19 cellular contexts compared by ENCODE assay signal in genomic region chr2:1577846-1578245, GRCh38.
DNase-seq lines count a peak whose midpoint lies in the region; ATAC-seq, FAIRE-seq and TF ChIP-seq lines count a peak whose summit lies in the region.
"Had no signal": no experiment of that assay in that cellular context is flagged by ENCODE, and none has a peak within 500 bp of the region (broad histone marks: within the 10 kb centered on the region; RNA-seq: fewer than 3 reads in every experiment).

No MANE protein-coding gene starts in this region.

- FAIRE-seq in HepG2 (lab: Jason Lieb, UNC): no peak
- FAIRE-seq: G401.6, GM12892, H1 had no signal

- peaks cover 4 to 51% of the 10 kb centered on the region in 2 experiments; a peak in 4 of 5 replicates for H3K27me3 ChIP-seq in HepG2 (ENCODE audit: control insufficient read depth in 1 of 2, insufficient read depth in 2 of 2, low read length in 2 of 2)
- no peaks in the 10 kb centered on the region for H3K27me3 ChIP-seq in right lobe of liver
- H3K27me3 ChIP-seq in Panc1 (ENCODE audit: control insufficient read depth, insufficient read depth, low read length): no peaks in the 10 kb centered on the region
- H3K27me3 ChIP-seq in endodermal cell (ENCODE audit: control insufficient read depth, insufficient read depth, low read length, poor library complexity, severe bottlenecking): no peaks in the 10 kb centered on the region

- no peak for TF ChIP-seq POLR2A in HepG2 (IDR thresholded peaks at IDR 0.05; ENCODE audit: insufficient read depth in 1 of 2, low read depth in 2 of 2, low read length in 2 of 2)
- no peak for TF ChIP-seq POLR2A in right lobe of liver (IDR thresholded peaks at IDR 0.05)

- no peaks in the 10 kb centered on the region for H3K9me3 Mint-ChIP-seq in endodermal cell
- H3K9me3 Mint-ChIP-seq in activated T-helper 1 cell treated with anti-CD3 and anti-CD28 coated beads, Interleukin-12 subunit alpha, Interleukin-12 subunit beta, Interleukin-2, Interleukin-4 antibody, amounts not matched to agents 30 ng/mL and 10 ng/mL and 1 ng/mL, durations not matched to agents 14 hours and 24 hours and 36 hours: no peaks in the 10 kb centered on the region
- H3K9me3 Mint-ChIP-seq: CD8-positive, alpha-beta T cell had no signal

- no peak overlapping the region for H3K4me3 Mint-ChIP-seq in endodermal cell
- no peak overlapping the region for H3K4me3 Mint-ChIP-seq in activated T-helper 1 cell treated with anti-CD3 and anti-CD28 coated beads, Interleukin-12 subunit alpha, Interleukin-12 subunit beta, Interleukin-2, Interleukin-4 antibody, amounts not matched to agents 30 ng/mL and 10 ng/mL and 1 ng/mL, durations not matched to agents 14 hours and 24 hours and 36 hours
- H3K4me3 Mint-ChIP-seq: CD8-positive, alpha-beta T cell had no signal

- no peak overlapping the region for H3K27ac Mint-ChIP-seq in endodermal cell
- no peak overlapping the region for H3K27ac Mint-ChIP-seq in activated T-helper 1 cell treated with anti-CD3 and anti-CD28 coated beads, Interleukin-12 subunit alpha, Interleukin-12 subunit beta, Interleukin-2, Interleukin-4 antibody, amounts not matched to agents 30 ng/mL and 10 ng/mL and 1 ng/mL, durations not matched to agents 14 hours and 24 hours and 36 hours
- H3K27ac Mint-ChIP-seq: CD8-positive, alpha-beta T cell had no signal

- peaks cover 9% of the 10 kb centered on the region for H3K4me1 Mint-ChIP-seq in endodermal cell
- no peaks in the 10 kb centered on the region for H3K4me1 Mint-ChIP-seq in activated T-helper 1 cell treated with anti-CD3 and anti-CD28 coated beads, Interleukin-12 subunit alpha, Interleukin-12 subunit beta, Interleukin-2, Interleukin-4 antibody, amounts not matched to agents 30 ng/mL and 10 ng/mL and 1 ng/mL, durations not matched to agents 14 hours and 24 hours and 36 hours (ENCODE audit: low read depth)

- intact Hi-C loops in HepG2 (cut with micrococcal nuclease; ENCODE audit: unreplicated experiment): no loop called here
- intact Hi-C loops in right lobe of liver (cut with DNase I): no loop called here
- intact Hi-C loops in Panc1 (cut with micrococcal nuclease; ENCODE audit: unreplicated experiment): no loop called here
- intact Hi-C loops in activated T-helper 1 cell treated with anti-CD3 and anti-CD28 coated beads, Interleukin-12 subunit alpha, Interleukin-12 subunit beta, Interleukin-2, Interleukin-4 antibody, amounts not matched to agents 30 ng/mL and 10 ng/mL and 1 ng/mL, durations not matched to agents 14 hours and 24 hours and 36 hours (cut with micrococcal nuclease): no loop called here

- no peak overlapping the region for H3K4me3 ChIP-seq in HepG2 (replicated peaks in 1 of 3; ENCODE audit: insufficient read depth in 1 of 3, low read depth in 2 of 3, low read length in 3 of 3)
- H3K4me3 ChIP-seq in right lobe of liver: no peak overlapping the region
- no peak overlapping the region for H3K4me3 ChIP-seq in Panc1 (ENCODE audit: low read depth in 2 of 2, low read length in 2 of 2)
- H3K4me3 ChIP-seq in endodermal cell (ENCODE audit: low read length): no peak overlapping the region
- H3K4me3 ChIP-seq: GM23248 had no signal

- no peaks in the 10 kb centered on the region for H4K20me1 ChIP-seq in HepG2 (ENCODE audit: insufficient read depth, low read length)

- TF ChIP-seq RAD21 in HepG2 (CRISPR knock-in tag; IDR thresholded peaks at IDR 0.05): no peak

- peaks cover 47% of the 10 kb centered on the region for H3K27me3 Mint-ChIP-seq in endodermal cell (ENCODE audit: insufficient read depth)
- H3K27me3 Mint-ChIP-seq in activated T-helper 1 cell treated with anti-CD3 and anti-CD28 coated beads, Interleukin-12 subunit alpha, Interleukin-12 subunit beta, Interleukin-2, Interleukin-4 antibody, amounts not matched to agents 30 ng/mL and 10 ng/mL and 1 ng/mL, durations not matched to agents 14 hours and 24 hours and 36 hours (ENCODE audit: insufficient read depth): peaks cover 7% of the 10 kb centered on the region

- 3% methylated on average over 5 of the region's 5 CpGs for WGBS in HepG2 (ENCODE audit: low lambda C conversion rate)
- 46% methylated on average over 5 of the region's 5 CpGs for WGBS in right lobe of liver (ENCODE audit: insufficient coverage, low coverage, low lambda C conversion rate, missing lambda C conversion rate)
- WGBS in endodermal cell (ENCODE audit: insufficient coverage in 1 of 2, insufficient read length in 1 of 2), 2 experiments: 88 to 93% methylated on average over 3 to 5 of the region's 5 CpGs

- H3K9ac ChIP-seq in HepG2 (ENCODE audit: insufficient read depth, low read depth, low read length) (no peak overlapping the region), endodermal cell (ENCODE audit: extremely low read depth, low read length, poor library complexity, severe bottlenecking) (no peak overlapping the region)
- H3K9ac ChIP-seq: GM23248 had no signal

- POLR2A ChIA-PET in HepG2 (lab: Yijun Ruan, JAX) (no interaction called here), Panc1 (lab: Charles Lee) (no interaction called here)

- no peak overlapping the region for H3K27ac ChIP-seq in HepG2 (ENCODE audit: extremely low read length, insufficient read depth, low read length)
- no peak overlapping the region for H3K27ac ChIP-seq in right lobe of liver
- peak overlapping the region; percentile 54; the same call in 1 of the 2 replicates for H3K27ac ChIP-seq in Panc1 (ENCODE audit: low read length)
- H3K27ac ChIP-seq in endodermal cell (ENCODE audit: low read depth, low read length): no peak overlapping the region
- H3K27ac ChIP-seq: GM23248 had no signal

- BruUV-seq in HepG2 (replicated peaks; lab: Mats Ljungman, UMichigan) (no TSS peak), Panc1 (replicated peaks; lab: Mats Ljungman, UMichigan) (no TSS peak)

- ATAC-seq in HepG2: no peak
- ATAC-seq in right lobe of liver: no peak
- no peak for ATAC-seq in Panc1
- ATAC-seq: CD8-positive, alpha-beta T cell had no signal

- H3K9me3 ChIP-seq in HepG2 (ENCODE audit: low read length) (no peaks in the 10 kb centered on the region), right lobe of liver (no peaks in the 10 kb centered on the region), Panc1 (ENCODE audit: control insufficient read depth, insufficient read depth, low read depth, low read length) (no peaks in the 10 kb centered on the region), endodermal cell (ENCODE audit: control insufficient read depth, low read length) (no peaks in the 10 kb centered on the region)
- H3K9me3 ChIP-seq: Caco-2 had no signal

- no peak for TF ChIP-seq CTCF in HepG2 (CRISPR knock-in tag; IDR thresholded peaks at IDR 0.05)
- no peak for TF ChIP-seq CTCF in right lobe of liver (IDR thresholded peaks at IDR 0.05)
- TF ChIP-seq CTCF in Panc1 (IDR thresholded peaks at IDR 0.05): no peak
- TF ChIP-seq CTCF in endodermal cell (conservative IDR thresholded peaks at IDR 0.05): no peak

- H2AFZ ChIP-seq in HepG2 (ENCODE audit: low read length): no peak overlapping the region
- H2AFZ ChIP-seq: GM23248 had no signal

- DNase-seq in HepG2 (ENCODE audit: low spot score) (no peak), right lobe of liver (no peak), Panc1 (ENCODE audit: low read depth, low spot score) (no peak), endodermal cell (peak; percentile 2), NCI-H226 (no peak)
- no peak for DNase-seq in activated CD4-positive, alpha-beta T cell treated with anti-CD3 and anti-CD28 coated beads, Interleukin-2, amount 50 U/mL, for 4 hours
- no peak for DNase-seq in activated T-helper 1 cell treated with anti-CD3 and anti-CD28 coated beads, Interleukin-12 subunit alpha, Interleukin-12 subunit beta, Interleukin-2, Interleukin-4 antibody, amounts not matched to agents 30 ng/mL and 10 ng/mL and 1 ng/mL, durations not matched to agents 14 hours and 24 hours and 36 hours (ENCODE audit: low spot score)
- DNase-seq: 8988T; C1 segment of cervical spinal cord; Caco-2; CD8-positive, alpha-beta T cell; DMS153; DND-41; GM23248; H7; HCEC 1CT had no signal

- TF ChIP-seq EP300 in HepG2 (IDR thresholded peaks at IDR 0.05; ENCODE audit: low read depth in 2 of 2, low read length in 2 of 2) (no peak), HepG2 (CRISPR knock-in tag; IDR thresholded peaks at IDR 0.05; ENCODE audit: borderline replicate concordance) (no peak)

- H3K36me3 Mint-ChIP-seq in endodermal cell (ENCODE audit: low read depth): no peaks in the 10 kb centered on the region
- no peaks in the 10 kb centered on the region for H3K36me3 Mint-ChIP-seq in activated T-helper 1 cell treated with anti-CD3 and anti-CD28 coated beads, Interleukin-12 subunit alpha, Interleukin-12 subunit beta, Interleukin-2, Interleukin-4 antibody, amounts not matched to agents 30 ng/mL and 10 ng/mL and 1 ng/mL, durations not matched to agents 14 hours and 24 hours and 36 hours (ENCODE audit: low read depth)
- H3K36me3 Mint-ChIP-seq: CD8-positive, alpha-beta T cell had no signal

- in situ Hi-C loops in HepG2 (cut with HindIII; ENCODE audit: extremely low pct_ligation_motif_present, low pct_unique_long_range_greater_than_20kb): no loop called here
- in situ Hi-C loops in Panc1 (cut with HindIII; ENCODE audit: low pct_unique_long_range_greater_than_20kb, low sequenced_read_pairs): no loop called here

- H3K36me3 ChIP-seq in HepG2 (replicated peaks in 1 of 2; ENCODE audit: control insufficient read depth in 1 of 2, insufficient read depth in 2 of 2, low read length in 2 of 2): no peaks in the 10 kb centered on the region
- no peaks in the 10 kb centered on the region for H3K36me3 ChIP-seq in right lobe of liver
- H3K36me3 ChIP-seq in Panc1 (ENCODE audit: control insufficient read depth, insufficient read depth, low read length): no peaks in the 10 kb centered on the region
- no peaks in the 10 kb centered on the region for H3K36me3 ChIP-seq in endodermal cell (ENCODE audit: control insufficient read depth, insufficient read depth, low read length)

- H3K4me1 ChIP-seq in HepG2 (ENCODE audit: insufficient read depth, low read length) (no peaks in the 10 kb centered on the region), right lobe of liver (no peaks in the 10 kb centered on the region), Panc1 (ENCODE audit: control insufficient read depth, insufficient read depth, low read length) (peaks cover 3% of the 10 kb centered on the region), endodermal cell (ENCODE audit: control insufficient read depth, insufficient read depth, low read length) (peaks cover 4% of the 10 kb centered on the region)
- H3K4me1 ChIP-seq: Caco-2 had no signal

- H3K4me2 ChIP-seq in HepG2 (ENCODE audit: low read depth, low read length): no peak overlapping the region

- H3K79me2 ChIP-seq in HepG2 (ENCODE audit: insufficient read depth, low read length): no peaks in the 10 kb centered on the region

- CTCF ChIA-PET in HepG2 (lab: Yijun Ruan, JAX; ENCODE audit: low intra/inter-chr PET ratio, low total read pairs): no interaction called here
- CTCF ChIA-PET in Panc1 (lab: Charles Lee): no interaction called here

TF ChIP-seq in HepG2, 621 proteins besides CTCF, POLR2A, EP300 and RAD21 (continues in another document):
- no peak for TF ChIP-seq PHF8 (CRISPR knock-in tag; IDR thresholded peaks at IDR 0.05)
- TF ChIP-seq MAFF (IDR thresholded peaks at IDR 0.05; ENCODE audit: low read depth, low read length): peak; percentile 75
